1 cellular context compared by ENCODE assay signal in the genomic region with DNA sequence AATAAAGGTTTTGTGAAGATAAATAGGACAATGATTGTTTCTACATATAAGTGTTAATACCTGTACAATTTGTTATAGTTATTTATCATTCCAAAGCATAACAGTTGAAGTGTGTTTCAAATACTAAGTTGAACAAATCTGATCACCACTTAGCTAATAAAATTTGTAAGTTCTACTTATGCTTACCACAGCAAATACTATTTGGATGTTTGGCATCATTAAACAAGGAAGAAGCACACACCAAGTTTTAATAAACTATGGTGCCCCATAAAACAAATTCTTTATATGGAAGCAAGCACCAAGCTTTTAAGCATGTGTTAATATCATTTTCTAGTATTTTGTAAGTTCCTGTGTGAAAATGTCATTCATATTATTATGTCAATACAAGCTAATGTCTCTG.
TF ChIP-seq lines count a peak whose summit lies in the region.

No MANE protein-coding gene starts in this region.

TF ChIP-seq in IMR-90, 13 proteins besides CTCF, POLR2A, EP300 and RAD21:
- no peak for TF ChIP-seq RCOR1 (IDR thresholded peaks at IDR 0.05; ENCODE audit: insufficient replicate concordance, low read length)
- peak; percentile 47 for TF ChIP-seq MAFK (IDR thresholded peaks at IDR 0.05; ENCODE audit: low read depth, low read length)
- TF ChIP-seq, protein P1, sequence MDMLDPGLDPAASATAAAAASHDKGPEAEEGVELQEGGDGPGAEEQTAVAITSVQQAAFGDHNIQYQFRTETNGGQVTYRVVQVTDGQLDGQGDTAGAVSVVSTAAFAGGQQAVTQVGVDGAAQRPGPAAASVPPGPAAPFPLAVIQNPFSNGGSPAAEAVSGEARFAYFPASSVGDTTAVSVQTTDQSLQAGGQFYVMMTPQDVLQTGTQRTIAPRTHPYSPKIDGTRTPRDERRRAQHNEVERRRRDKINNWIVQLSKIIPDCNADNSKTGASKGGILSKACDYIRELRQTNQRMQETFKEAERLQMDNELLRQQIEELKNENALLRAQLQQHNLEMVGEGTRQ (IDR thresholded peaks at IDR 0.05; ENCODE audit: low read depth, low read length), result no peak
